In the genomic region with DNA sequence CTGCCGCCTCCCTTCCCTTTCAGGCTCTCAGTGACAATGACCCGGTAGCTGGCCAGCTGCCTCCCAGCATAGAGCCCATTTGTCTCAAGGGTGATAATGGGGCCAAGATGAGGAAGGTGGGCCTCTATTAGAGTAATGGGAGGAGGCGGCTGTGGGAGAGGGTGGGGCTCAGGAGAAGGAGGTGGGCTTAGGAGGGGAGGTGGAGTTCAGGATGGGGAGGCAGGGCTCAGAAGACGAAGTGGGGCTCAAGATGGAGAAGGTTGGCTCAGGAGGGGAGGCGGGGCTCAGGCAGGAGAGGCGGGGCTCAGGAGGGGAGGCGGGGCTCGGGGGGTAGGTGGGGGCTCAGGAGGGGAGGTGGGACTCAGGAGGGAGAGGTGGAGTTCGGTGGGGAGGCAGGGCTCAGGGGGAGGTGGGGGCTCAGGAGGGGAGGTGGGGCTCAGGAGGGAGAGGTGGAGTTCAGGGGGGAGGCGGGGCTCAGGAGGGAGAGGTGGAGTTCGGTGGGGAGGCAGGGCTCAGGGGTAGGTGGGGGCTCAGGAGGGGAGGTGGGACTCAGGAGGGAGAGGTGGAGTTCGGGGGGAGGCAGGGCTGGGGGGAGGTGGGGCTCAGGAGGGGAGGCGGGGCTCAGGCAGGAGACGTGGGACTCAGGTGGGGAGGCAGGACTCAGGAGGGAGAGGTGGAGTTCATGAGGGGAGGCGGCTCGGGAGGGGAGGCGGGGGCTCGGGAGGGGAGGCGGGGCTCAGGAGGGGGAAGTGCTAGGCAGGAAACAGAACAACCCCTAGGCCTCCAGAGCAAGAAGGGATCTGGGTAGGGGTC, we compare ENCODE assay signal across 14 cellular contexts. TPM values are rescaled to one million over a fixed set of nuclear protein-coding genes. Genes with fewer than 3 reads are reported as not detected.
DNase-seq lines count a peak whose midpoint lies in the region; ATAC-seq and TF ChIP-seq lines count a peak whose summit lies in the region.
"Had no signal": no experiment of that assay in that cellular context is flagged by ENCODE, and none has a peak within 500 bp of the region (broad histone marks: within the 10 kb centered on the region; RNA-seq: fewer than 3 reads in every experiment).

No MANE protein-coding gene starts in this region.

- H3K27ac ChIP-seq in neural cell (ENCODE audit: low read length), result peak overlapping the region; percentile 37

- no peaks in the 10 kb centered on the region for H3F3A ChIP-seq in neural cell (ENCODE audit: insufficient read depth, low read length, poor library complexity, severe bottlenecking)

- no peaks in the 10 kb centered on the region for H3K79me2 ChIP-seq in neural cell (replicated peaks; ENCODE audit: insufficient read depth, low read length)

- no peaks in the 10 kb centered on the region for H3K9me2 ChIP-seq in neural cell (ENCODE audit: insufficient read depth, low read length)

- H3K27ac Mint-ChIP-seq in activated T-helper 1 cell treated with anti-CD3 and anti-CD28 coated beads, Interleukin-12 subunit alpha, Interleukin-12 subunit beta, Interleukin-2, Interleukin-4 antibody, amounts not matched to agents 30 ng/mL and 10 ng/mL and 1 ng/mL, durations not matched to agents 14 hours and 24 hours and 36 hours, result no peak overlapping the region

- H4K20me1 ChIP-seq in neural cell (ENCODE audit: insufficient read depth), result no peaks in the 10 kb centered on the region

- peak overlapping the region; percentile 36 for H3K4me3 ChIP-seq in H7 (ENCODE audit: insufficient read depth, low read depth, low read length)
- H3K4me3 ChIP-seq in neural cell (ENCODE audit: low read length), result peak overlapping the region; percentile 22
- H3K4me3 ChIP-seq: smooth muscle cell had no signal

- TF ChIP-seq EP300 in neural cell (conservative IDR thresholded peaks at IDR 0.05; ENCODE audit: poor library complexity, severe bottlenecking), result no peak

- DNase-seq in H7 (peak; percentile 98), NCI-H146 (lab: John Stamatoyannopoulos, UW) (peak; percentile 100), SW480 (ENCODE audit: low spot score) (peak; percentile 77), kidney tubule cell (ENCODE audit: low spot score) (no peak)
- no peak for DNase-seq in activated T-helper 1 cell treated with anti-CD3 and anti-CD28 coated beads, Interleukin-12 subunit alpha, Interleukin-12 subunit beta, Interleukin-2, Interleukin-4 antibody, amounts not matched to agents 30 ng/mL and 10 ng/mL and 1 ng/mL, durations not matched to agents 14 hours and 24 hours and 36 hours (ENCODE audit: low spot score)
- DNase-seq: activated T-cell treated with anti-CD3 and anti-CD28 coated beads for 4 hours; DMS79 treated with DMSO at 0.1 percent for 48 hours; naive thymus-derived CD4-positive, alpha-beta T cell; stimulated activated CD8-positive, alpha-beta memory T cell treated with anti-CD3 and anti-CD28 coated beads, Interleukin-4, amount 100 ng/mL, for 48 hours had no signal

- H3K9ac ChIP-seq in neural cell (ENCODE audit: low read length), result no peak overlapping the region

- no peak for ATAC-seq in GM21717 (IDR thresholded peaks at IDR 0.05; ENCODE audit: unreplicated experiment)
- ATAC-seq: esophagus mucosa; naive thymus-derived CD4-positive, alpha-beta T cell had no signal

- no peaks in the 10 kb centered on the region for H3K9me3 ChIP-seq in neural cell (ENCODE audit: low read length)

- no peak overlapping the region for H3K4me3 Mint-ChIP-seq in activated T-helper 1 cell treated with anti-CD3 and anti-CD28 coated beads, Interleukin-12 subunit alpha, Interleukin-12 subunit beta, Interleukin-2, Interleukin-4 antibody, amounts not matched to agents 30 ng/mL and 10 ng/mL and 1 ng/mL, durations not matched to agents 14 hours and 24 hours and 36 hours

- H3K4me2 ChIP-seq in neural cell (ENCODE audit: low read length), result no peak overlapping the region
- H3K4me2 ChIP-seq: smooth muscle cell had no signal

- H3K36me3 Mint-ChIP-seq in activated T-helper 1 cell treated with anti-CD3 and anti-CD28 coated beads, Interleukin-12 subunit alpha, Interleukin-12 subunit beta, Interleukin-2, Interleukin-4 antibody, amounts not matched to agents 30 ng/mL and 10 ng/mL and 1 ng/mL, durations not matched to agents 14 hours and 24 hours and 36 hours (ENCODE audit: low read depth), result no peaks in the 10 kb centered on the region
- H3K36me3 Mint-ChIP-seq: naive thymus-derived CD4-positive, alpha-beta T cell had no signal

- H3K9me3 Mint-ChIP-seq in activated T-helper 1 cell treated with anti-CD3 and anti-CD28 coated beads, Interleukin-12 subunit alpha, Interleukin-12 subunit beta, Interleukin-2, Interleukin-4 antibody, amounts not matched to agents 30 ng/mL and 10 ng/mL and 1 ng/mL, durations not matched to agents 14 hours and 24 hours and 36 hours, result no peaks in the 10 kb centered on the region

- no peaks in the 10 kb centered on the region for H3K4me1 Mint-ChIP-seq in activated T-helper 1 cell treated with anti-CD3 and anti-CD28 coated beads, Interleukin-12 subunit alpha, Interleukin-12 subunit beta, Interleukin-2, Interleukin-4 antibody, amounts not matched to agents 30 ng/mL and 10 ng/mL and 1 ng/mL, durations not matched to agents 14 hours and 24 hours and 36 hours (ENCODE audit: low read depth)

- TF ChIP-seq RAD21 in neural cell (conservative IDR thresholded peaks at IDR 0.05), result no peak

- H3K27me3 ChIP-seq in H7 (ENCODE audit: control insufficient read depth, insufficient read depth, low read length) (peaks cover 22% of the 10 kb centered on the region), neural cell (ENCODE audit: insufficient read depth, low read depth, low read length) (no peaks in the 10 kb centered on the region)

- H3K27me3 Mint-ChIP-seq in activated T-helper 1 cell treated with anti-CD3 and anti-CD28 coated beads, Interleukin-12 subunit alpha, Interleukin-12 subunit beta, Interleukin-2, Interleukin-4 antibody, amounts not matched to agents 30 ng/mL and 10 ng/mL and 1 ng/mL, durations not matched to agents 14 hours and 24 hours and 36 hours (ENCODE audit: insufficient read depth), result peaks cover 5% of the 10 kb centered on the region

- no peak for TF ChIP-seq CTCF in neural cell (IDR thresholded peaks at IDR 0.05; ENCODE audit: poor library complexity, severe bottlenecking)

- H2AFZ ChIP-seq in neural cell (ENCODE audit: low read depth, low read length), result no peak overlapping the region

- intact Hi-C loops in activated T-helper 1 cell treated with anti-CD3 and anti-CD28 coated beads, Interleukin-12 subunit alpha, Interleukin-12 subunit beta, Interleukin-2, Interleukin-4 antibody, amounts not matched to agents 30 ng/mL and 10 ng/mL and 1 ng/mL, durations not matched to agents 14 hours and 24 hours and 36 hours (cut with micrococcal nuclease), result no loop called here

- no peaks in the 10 kb centered on the region for H3K36me3 ChIP-seq in H7 (replicated peaks; ENCODE audit: control insufficient read depth, insufficient read depth, low read length)
- H3K36me3 ChIP-seq in neural cell (ENCODE audit: insufficient read depth, low read length), result no peaks in the 10 kb centered on the region

TF ChIP-seq in neural cell, 6 proteins besides CTCF, POLR2A, EP300 and RAD21:
- TF ChIP-seq POLR2AphosphoS5 (IDR thresholded peaks at IDR 0.05) (peak; percentile 68), TAF1 (IDR thresholded peaks at IDR 0.05; ENCODE audit: low read depth) (no peak)
TF ChIP-seq in neural cell: peak in this region for 1.

RNA-seq across cellular contexts. Expression of a gene that starts 36.8 kb away (rescaled TPM):
- 0.45 and 0.81 TPM in 2 replicates for total RNA-seq in H7 (2014; rRNA removed; shearing (Covaris generic))
- polyA plus RNA-seq in neural cell, result 2.4 and 5.4 TPM in 2 replicates
- polyA minus RNA-seq in neural cell, result 14.9 and 16.7 TPM in 2 replicates
- total RNA-seq in activated T-helper 1 cell treated with anti-CD3 and anti-CD28 coated beads, Interleukin-12 subunit alpha, Interleukin-12 subunit beta, Interleukin-2, Interleukin-4 antibody, amounts not matched to agents 30 ng/mL and 10 ng/mL and 1 ng/mL, durations not matched to agents 14 hours and 24 hours and 36 hours, result 0.05 and 0.24 TPM in 2 replicates
- total RNA-seq: bronchial epithelial cell had no signal

Comparison
In these comparisons a context has a peak if more than half of its experiments do, and no peak if none do; other contexts are left out.
1. DNase-seq: peak in H7 (single experiment), NCI-H146 (single experiment) and SW480 (single experiment); none in kidney tubule cell (single experiment) and activated T-helper 1 cell treated with anti-CD3 and anti-CD28 coated beads, Interleukin-12 subunit alpha, Interleukin-12 subunit beta, Interleukin-2, Interleukin-4 antibody, amounts not matched to agents 30 ng/mL and 10 ng/mL and 1 ng/mL, durations not matched to agents 14 hours and 24 hours and 36 hours (single experiment).